In the genomic region with DNA sequence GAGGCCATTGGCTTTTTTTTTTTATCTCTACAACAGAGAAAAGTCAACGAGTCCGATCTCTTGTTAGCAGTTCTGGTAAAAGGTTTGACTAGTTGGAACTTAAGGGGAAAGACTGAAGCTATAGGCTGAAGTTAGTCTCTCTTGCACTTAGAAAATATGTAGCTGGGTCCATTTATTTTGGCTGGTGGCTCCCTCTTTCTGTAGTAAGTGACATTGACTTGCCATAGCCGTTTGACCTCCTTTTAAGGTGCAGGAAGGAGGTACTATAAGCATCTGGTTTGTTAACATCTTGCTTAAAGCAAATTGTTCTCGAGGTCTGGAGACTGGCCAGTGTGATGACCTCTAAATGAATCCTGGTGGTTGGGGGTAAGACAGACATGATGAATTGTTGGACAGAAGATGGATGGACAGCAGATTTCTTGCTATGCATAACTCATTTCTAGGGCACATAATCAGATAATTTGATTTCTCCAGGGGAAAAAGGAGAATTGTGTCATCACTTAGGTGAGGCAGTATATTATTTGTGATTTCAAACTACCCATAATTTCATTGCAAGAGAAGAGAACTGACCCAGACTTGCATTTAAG, we compare ENCODE assay signal across 10 cellular contexts.
DNase-seq lines count a peak whose midpoint lies in the region; ATAC-seq, FAIRE-seq and TF ChIP-seq lines count a peak whose summit lies in the region.
"Had no signal": no experiment of that assay in that cellular context is flagged by ENCODE, and none has a peak within 500 bp of the region (broad histone marks: within the 10 kb centered on the region; RNA-seq: fewer than 3 reads in every experiment).

No MANE protein-coding gene starts in this region.

- H3K14ac ChIP-seq in H1 (ENCODE audit: insufficient read length) = no peak overlapping the region

- no peaks in the 10 kb centered on the region for H3K9me3 ChIP-seq in H1 (ENCODE audit: insufficient read depth in 2 of 2, low read depth in 1 of 2, low read length in 1 of 2)
- no peaks in the 10 kb centered on the region for H3K9me3 ChIP-seq in upper lobe of left lung

- H3K79me1 ChIP-seq in H1 (ENCODE audit: low read depth, low read length) = peaks cover 2% of the 10 kb centered on the region; the same call in 1 of the 2 replicates

- peaks cover 0 to 7% of the 10 kb centered on the region in 2 experiments for H4K20me1 ChIP-seq in H1 (replicated peaks in 1 of 2; ENCODE audit: control insufficient read depth in 1 of 2, insufficient read depth in 2 of 2, low read length in 2 of 2)

- BruUV-seq in MCF 10A (replicated peaks; lab: Mats Ljungman, UMichigan) = no TSS peak

- H3K23ac ChIP-seq in H1 (ENCODE audit: insufficient read length) = no peak overlapping the region

- TF ChIP-seq POLR2A in H1 (IDR thresholded peaks at IDR 0.05; ENCODE audit: control extremely low read depth in 1 of 2, low read depth in 2 of 2, low read length in 2 of 2) (no peak), upper lobe of left lung (IDR thresholded peaks at IDR 0.05) (no peak)

- no peak overlapping the region for H3K4me3 ChIP-seq in H1 (ENCODE audit: extremely low read depth in 1 of 4, insufficient read depth in 2 of 4, low read depth in 3 of 4, low read length in 4 of 4)
- no peak overlapping the region for H3K4me3 ChIP-seq in upper lobe of left lung

- TF ChIP-seq CTCF in MCF 10A (IDR thresholded peaks at IDR 0.05; ENCODE audit: unreplicated experiment) = no peak
- peak in 2 of 3 experiments; percentile 42 to 67; a peak in 3 of 4 replicates for TF ChIP-seq CTCF in H1 (IDR thresholded peaks at IDR 0.05; ENCODE audit: control extremely low read depth in 1 of 3, insufficient read depth in 1 of 3, low read depth in 1 of 3, low read length in 3 of 3)
- TF ChIP-seq CTCF in upper lobe of left lung (IDR thresholded peaks at IDR 0.05) = peak in 4 of 6 experiments; percentile 25 to 47 (median 35)

- no peak overlapping the region for H2AK5ac ChIP-seq in H1 (ENCODE audit: low read depth, low read length)

- H2BK5ac ChIP-seq in H1 (ENCODE audit: low read depth, low read length) = no peak overlapping the region

- no peak overlapping the region for H2BK12ac ChIP-seq in H1 (ENCODE audit: low read depth, low read length)

- peak; percentile 56 to 67 for TF ChIP-seq RAD21 in H1 (IDR thresholded peaks at IDR 0.05 in 1 of 2, conservative IDR thresholded peaks at IDR 0.05 in 1 of 2; ENCODE audit: low read depth in 2 of 2, low read length in 2 of 2)

- no peak overlapping the region for H3K4me2 ChIP-seq in H1 (ENCODE audit: insufficient read depth in 1 of 2, low read depth in 2 of 2, low read length in 2 of 2)

- FAIRE-seq in H1 (lab: Jason Lieb, UNC) = peak; percentile 79

- no peak overlapping the region for H4K8ac ChIP-seq in H1 (ENCODE audit: extremely low read depth, insufficient read depth, low read length)

- no peak overlapping the region for H3K27ac Mint-ChIP-seq in MCF 10A (ENCODE audit: low read depth, unreplicated experiment)
- H3K27ac Mint-ChIP-seq: activated CD4-positive, alpha-beta T cell treated with anti-CD3 and anti-CD28 coated beads, Interleukin-2, amount 10 ng/mL, durations not matched to agents 24 days and 14 days had no signal

- no peak overlapping the region for H3K4ac ChIP-seq in H1 (replicated peaks; ENCODE audit: insufficient read length, low read depth, low read length)

- no peak overlapping the region for H3K56ac ChIP-seq in H1 (replicated peaks; ENCODE audit: insufficient read length, low read depth, low read length)

- H2BK120ac ChIP-seq in H1 (replicated peaks; ENCODE audit: low read depth, low read length) = no peak overlapping the region

- no peaks in the 10 kb centered on the region for H3K23me2 ChIP-seq in H1 (ENCODE audit: low read depth, low read length)

- no peak overlapping the region for H3K4me3 Mint-ChIP-seq in MCF 10A (ENCODE audit: unreplicated experiment)
- H3K4me3 Mint-ChIP-seq: activated CD4-positive, alpha-beta T cell treated with anti-CD3 and anti-CD28 coated beads, Interleukin-2, amount 10 ng/mL, durations not matched to agents 24 days and 14 days; CD4-positive, CD25-positive, alpha-beta regulatory T cell had no signal

- H3K36me3 Mint-ChIP-seq in MCF 10A (ENCODE audit: insufficient read depth, unreplicated experiment) = no peaks in the 10 kb centered on the region
- H3K36me3 Mint-ChIP-seq: CD4-positive, CD25-positive, alpha-beta regulatory T cell had no signal

- no peak overlapping the region for H3K18ac ChIP-seq in H1 (ENCODE audit: extremely low read depth, low read length)

- no peak for TF ChIP-seq EP300 in H1 (IDR thresholded peaks at IDR 0.05; ENCODE audit: borderline replicate concordance in 1 of 2, low read depth in 2 of 2, low read length in 2 of 2)
- TF ChIP-seq EP300 in upper lobe of left lung (IDR thresholded peaks at IDR 0.05) = no peak

- peaks cover 0 to 11% (median 8%) of the 10 kb centered on the region in 4 experiments; a peak in 6 of 7 replicates for H3K4me1 ChIP-seq in H1 (replicated peaks in 1 of 4; ENCODE audit: control insufficient read depth in 3 of 4, insufficient read depth in 4 of 4, low read length in 3 of 4)
- peaks cover 0 to 10% (median 0%) of the 10 kb centered on the region in 4 donors for H3K4me1 ChIP-seq in upper lobe of left lung

- H3K4me1 Mint-ChIP-seq in MCF 10A (ENCODE audit: insufficient read depth, unreplicated experiment) = no peaks in the 10 kb centered on the region

- H3K9me3 Mint-ChIP-seq in MCF 10A (ENCODE audit: unreplicated experiment) = no peaks in the 10 kb centered on the region

- H3K27ac ChIP-seq in H1 (ENCODE audit: low read depth, low read length) (no peak overlapping the region), upper lobe of left lung (no peak overlapping the region)

- WGBS in H1 (ENCODE audit: extremely low coverage in 1 of 2, insufficient coverage in 1 of 2, insufficient read length in 1 of 2, insufficient replicate concordance in 2 of 2, low coverage in 1 of 2, low lambda C conversion rate in 2 of 2, missing lambda C conversion rate in 1 of 2), 2 experiments = 84% methylated on average over 4 of the region's 4 CpGs; no CpG with 5 or more reads in 1 of the 2 experiments
- WGBS in upper lobe of left lung, 2 donors = 54 to 72% methylated on average over 4 of the region's 4 CpGs

- no peak for ATAC-seq in upper lobe of left lung (ENCODE audit: low FRiP score in 2 of 2)
- ATAC-seq in left cardiac atrium = no peak
- ATAC-seq in GM18517 (IDR thresholded peaks at IDR 0.05; ENCODE audit: unreplicated experiment) = no peak

- H2BK20ac ChIP-seq in H1 (ENCODE audit: low read length) = no peak overlapping the region

- intact Hi-C loops in MCF 10A (cut with micrococcal nuclease) (no loop called here), left cardiac atrium (cut with DNase I) (no loop called here)

- H3K27me3 ChIP-seq in H1 (replicated peaks in 1 of 4; ENCODE audit: control insufficient read depth in 3 of 4, extremely low read depth in 1 of 4, insufficient read depth in 3 of 4, low read length in 3 of 4) = no peaks in the 10 kb centered on the region
- no peaks in the 10 kb centered on the region for H3K27me3 ChIP-seq in upper lobe of left lung

- DNase-seq in T47D (ENCODE audit: low read depth in 1 of 2, low spot score in 1 of 2) = peak; percentile 55 to 87
- no peak for DNase-seq in MCF 10A (ENCODE audit: unreplicated experiment)
- DNase-seq in M059J (ENCODE audit: low read depth) = peak; percentile 38
- DNase-seq in H1 (ENCODE audit: low read depth in 1 of 2, low spot score in 2 of 2) = no peak
- no peak for DNase-seq in upper lobe of left lung
- no peak for DNase-seq in left cardiac atrium
- no peak for DNase-seq in NOMO-1 treated with dmso at 0.1 percent for 144 hours (lab: John Stamatoyannopoulos, UW; ENCODE audit: unreplicated experiment)
- DNase-seq: activated CD4-positive, alpha-beta T cell treated with anti-CD3 and anti-CD28 coated beads, Interleukin-2, amount 10 ng/mL, durations not matched to agents 24 days and 14 days; CD4-positive, CD25-positive, alpha-beta regulatory T cell had no signal

- no peak overlapping the region for H4K91ac ChIP-seq in H1 (replicated peaks; ENCODE audit: insufficient read length, low read length)

- POLR2A ChIA-PET in MCF 10A (lab: Yijun Ruan, JAX) = no interaction called here
- POLR2A ChIA-PET in H1 (lab: Charles Lee; ENCODE audit: partially characterized antibody) = no interaction called here

- peaks cover 48 to 95% (median 73%) of the 10 kb centered on the region in 4 experiments for H3K36me3 ChIP-seq in H1 (ENCODE audit: control insufficient read depth in 2 of 4, insufficient read depth in 4 of 4, low read length in 3 of 4)
- H3K36me3 ChIP-seq in upper lobe of left lung = peaks cover 0 to 30% (median 9%) of the 10 kb centered on the region in 4 donors

- H3K27me3 Mint-ChIP-seq in MCF 10A (ENCODE audit: insufficient read depth, unreplicated experiment) = no peaks in the 10 kb centered on the region
- H3K27me3 Mint-ChIP-seq: activated CD4-positive, alpha-beta T cell treated with anti-CD3 and anti-CD28 coated beads, Interleukin-2, amount 10 ng/mL, durations not matched to agents 24 days and 14 days; CD4-positive, CD25-positive, alpha-beta regulatory T cell had no signal

- CTCF ChIA-PET in MCF 10A (lab: Yijun Ruan, JAX) = no interaction called here
- CTCF ChIA-PET in H1 (lab: Charles Lee; ENCODE audit: partially characterized antibody) = interaction anchor here (0.7 to 5.2 kb wide), 14 partner anchors 11 to 192 kb away, joined by 3 to 46 read pairs (median 4); no protein-coding TSS in a partner anchor

- H3K79me2 ChIP-seq in H1 (ENCODE audit: control insufficient read depth in 1 of 2, insufficient read depth in 2 of 2, low read length in 2 of 2) = peaks cover 0 to 11% of the 10 kb centered on the region in 2 experiments; a peak in 2 of 4 replicates

- H2BK15ac ChIP-seq in H1 (ENCODE audit: low read length) = no peak overlapping the region

- H2AFZ ChIP-seq in H1 (ENCODE audit: low read length) = no peak overlapping the region

- no peak overlapping the region for H3K9ac ChIP-seq in H1 (replicated peaks in 1 of 4; ENCODE audit: extremely low read depth in 1 of 4, low read depth in 3 of 4, low read length in 3 of 4)

- in situ Hi-C loops in T47D (cut with HindIII; ENCODE audit: low pct_unique_long_range_greater_than_20kb, low sequenced_read_pairs) = no loop called here

- no peak overlapping the region for H4K5ac ChIP-seq in H1 (ENCODE audit: insufficient read length, low read depth, low read length)

TF ChIP-seq in H1, 55 proteins besides CTCF, POLR2A, EP300 and RAD21 (continues in another document):
- TF ChIP-seq TAF7 (optimal IDR thresholded peaks at IDR 0.05; ENCODE audit: borderline replicate concordance, low read depth, low read length) = no peak
- TF ChIP-seq, protein P1, sequence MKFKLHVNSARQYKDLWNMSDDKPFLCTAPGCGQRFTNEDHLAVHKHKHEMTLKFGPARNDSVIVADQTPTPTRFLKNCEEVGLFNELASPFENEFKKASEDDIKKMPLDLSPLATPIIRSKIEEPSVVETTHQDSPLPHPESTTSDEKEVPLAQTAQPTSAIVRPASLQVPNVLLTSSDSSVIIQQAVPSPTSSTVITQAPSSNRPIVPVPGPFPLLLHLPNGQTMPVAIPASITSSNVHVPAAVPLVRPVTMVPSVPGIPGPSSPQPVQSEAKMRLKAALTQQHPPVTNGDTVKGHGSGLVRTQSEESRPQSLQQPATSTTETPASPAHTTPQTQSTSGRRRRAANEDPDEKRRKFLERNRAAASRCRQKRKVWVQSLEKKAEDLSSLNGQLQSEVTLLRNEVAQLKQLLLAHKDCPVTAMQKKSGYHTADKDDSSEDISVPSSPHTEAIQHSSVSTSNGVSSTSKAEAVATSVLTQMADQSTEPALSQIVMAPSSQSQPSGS (IDR thresholded peaks at IDR 0.05; ENCODE audit: low read length) = no peak

Comparison
In these comparisons a context has a peak if more than half of its experiments do, and no peak if none do; other contexts are left out.
1. DNase-seq: peak in T47D (2 of 2) and M059J (single experiment); none in MCF 10A (single experiment), H1 (0 of 2), upper lobe of left lung (0 of 2), left cardiac atrium (single experiment) and NOMO-1 treated with dmso at 0.1 percent for 144 hours (single experiment).